ENCODE assay signal across 1 cellular context in the genomic region with DNA sequence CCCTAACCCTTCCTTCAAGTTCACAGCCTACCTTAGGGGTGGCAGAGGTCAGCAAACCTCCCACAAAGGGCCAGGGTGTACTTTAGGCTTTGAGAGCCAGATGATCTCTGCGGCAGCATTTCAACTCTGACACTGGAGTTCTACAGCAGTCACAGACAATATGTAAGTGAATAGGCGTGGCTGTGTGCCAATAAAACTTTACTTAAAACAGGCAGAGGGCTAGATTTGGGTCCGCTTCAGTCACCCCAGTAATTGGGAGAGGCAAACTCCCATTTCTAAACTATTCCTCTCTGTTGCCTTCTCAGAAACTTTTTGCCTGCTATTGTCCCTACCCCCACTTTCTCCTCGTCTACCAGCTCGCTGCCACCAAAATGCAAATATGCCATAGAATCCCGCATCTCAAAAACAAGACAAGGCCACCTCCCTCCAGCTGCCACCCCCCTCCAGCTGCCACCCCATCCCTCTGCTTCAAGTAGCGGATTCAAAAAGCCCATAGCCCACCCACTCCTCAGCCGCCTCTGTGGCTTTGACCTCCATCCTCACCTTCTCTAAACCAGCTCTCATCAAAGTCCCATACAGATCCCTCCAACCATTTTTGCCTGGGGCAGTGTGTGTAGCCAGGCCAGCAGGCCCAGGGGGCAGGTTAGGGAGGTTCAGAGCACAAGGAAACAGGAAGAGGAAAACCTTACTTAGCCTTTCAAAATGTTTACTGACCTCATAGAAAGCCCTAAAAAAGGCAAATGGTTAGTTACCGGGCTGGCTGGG.
TF ChIP-seq lines count a peak whose summit lies in the region.

No MANE protein-coding gene starts in this region.

TF ChIP-seq in HepG2, 621 proteins besides CTCF, POLR2A, EP300 and RAD21 (continued from another document and continues in another):
- TF ChIP-seq, protein P1, sequence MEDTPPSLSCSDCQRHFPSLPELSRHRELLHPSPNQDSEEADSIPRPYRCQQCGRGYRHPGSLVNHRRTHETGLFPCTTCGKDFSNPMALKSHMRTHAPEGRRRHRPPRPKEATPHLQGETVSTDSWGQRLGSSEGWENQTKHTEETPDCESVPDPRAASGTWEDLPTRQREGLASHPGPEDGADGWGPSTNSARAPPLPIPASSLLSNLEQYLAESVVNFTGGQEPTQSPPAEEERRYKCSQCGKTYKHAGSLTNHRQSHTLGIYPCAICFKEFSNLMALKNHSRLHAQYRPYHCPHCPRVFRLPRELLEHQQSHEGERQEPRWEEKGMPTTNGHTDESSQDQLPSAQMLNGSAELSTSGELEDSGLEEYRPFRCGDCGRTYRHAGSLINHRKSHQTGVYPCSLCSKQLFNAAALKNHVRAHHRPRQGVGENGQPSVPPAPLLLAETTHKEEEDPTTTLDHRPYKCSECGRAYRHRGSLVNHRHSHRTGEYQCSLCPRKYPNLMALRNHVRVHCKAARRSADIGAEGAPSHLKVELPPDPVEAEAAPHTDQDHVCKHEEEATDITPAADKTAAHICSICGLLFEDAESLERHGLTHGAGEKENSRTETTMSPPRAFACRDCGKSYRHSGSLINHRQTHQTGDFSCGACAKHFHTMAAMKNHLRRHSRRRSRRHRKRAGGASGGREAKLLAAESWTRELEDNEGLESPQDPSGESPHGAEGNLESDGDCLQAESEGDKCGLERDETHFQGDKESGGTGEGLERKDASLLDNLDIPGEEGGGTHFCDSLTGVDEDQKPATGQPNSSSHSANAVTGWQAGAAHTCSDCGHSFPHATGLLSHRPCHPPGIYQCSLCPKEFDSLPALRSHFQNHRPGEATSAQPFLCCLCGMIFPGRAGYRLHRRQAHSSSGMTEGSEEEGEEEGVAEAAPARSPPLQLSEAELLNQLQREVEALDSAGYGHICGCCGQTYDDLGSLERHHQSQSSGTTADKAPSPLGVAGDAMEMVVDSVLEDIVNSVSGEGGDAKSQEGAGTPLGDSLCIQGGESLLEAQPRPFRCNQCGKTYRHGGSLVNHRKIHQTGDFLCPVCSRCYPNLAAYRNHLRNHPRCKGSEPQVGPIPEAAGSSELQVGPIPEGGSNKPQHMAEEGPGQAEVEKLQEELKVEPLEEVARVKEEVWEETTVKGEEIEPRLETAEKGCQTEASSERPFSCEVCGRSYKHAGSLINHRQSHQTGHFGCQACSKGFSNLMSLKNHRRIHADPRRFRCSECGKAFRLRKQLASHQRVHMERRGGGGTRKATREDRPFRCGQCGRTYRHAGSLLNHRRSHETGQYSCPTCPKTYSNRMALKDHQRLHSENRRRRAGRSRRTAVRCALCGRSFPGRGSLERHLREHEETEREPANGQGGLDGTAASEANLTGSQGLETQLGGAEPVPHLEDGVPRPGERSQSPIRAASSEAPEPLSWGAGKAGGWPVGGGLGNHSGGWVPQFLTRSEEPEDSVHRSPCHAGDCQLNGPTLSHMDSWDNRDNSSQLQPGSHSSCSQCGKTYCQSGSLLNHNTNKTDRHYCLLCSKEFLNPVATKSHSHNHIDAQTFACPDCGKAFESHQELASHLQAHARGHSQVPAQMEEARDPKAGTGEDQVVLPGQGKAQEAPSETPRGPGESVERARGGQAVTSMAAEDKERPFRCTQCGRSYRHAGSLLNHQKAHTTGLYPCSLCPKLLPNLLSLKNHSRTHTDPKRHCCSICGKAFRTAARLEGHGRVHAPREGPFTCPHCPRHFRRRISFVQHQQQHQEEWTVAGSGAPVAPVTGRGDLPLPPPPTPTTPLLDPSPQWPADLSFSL (CRISPR knock-in tag; IDR thresholded peaks at IDR 0.05), result no peak
- TF ChIP-seq, protein P2, sequence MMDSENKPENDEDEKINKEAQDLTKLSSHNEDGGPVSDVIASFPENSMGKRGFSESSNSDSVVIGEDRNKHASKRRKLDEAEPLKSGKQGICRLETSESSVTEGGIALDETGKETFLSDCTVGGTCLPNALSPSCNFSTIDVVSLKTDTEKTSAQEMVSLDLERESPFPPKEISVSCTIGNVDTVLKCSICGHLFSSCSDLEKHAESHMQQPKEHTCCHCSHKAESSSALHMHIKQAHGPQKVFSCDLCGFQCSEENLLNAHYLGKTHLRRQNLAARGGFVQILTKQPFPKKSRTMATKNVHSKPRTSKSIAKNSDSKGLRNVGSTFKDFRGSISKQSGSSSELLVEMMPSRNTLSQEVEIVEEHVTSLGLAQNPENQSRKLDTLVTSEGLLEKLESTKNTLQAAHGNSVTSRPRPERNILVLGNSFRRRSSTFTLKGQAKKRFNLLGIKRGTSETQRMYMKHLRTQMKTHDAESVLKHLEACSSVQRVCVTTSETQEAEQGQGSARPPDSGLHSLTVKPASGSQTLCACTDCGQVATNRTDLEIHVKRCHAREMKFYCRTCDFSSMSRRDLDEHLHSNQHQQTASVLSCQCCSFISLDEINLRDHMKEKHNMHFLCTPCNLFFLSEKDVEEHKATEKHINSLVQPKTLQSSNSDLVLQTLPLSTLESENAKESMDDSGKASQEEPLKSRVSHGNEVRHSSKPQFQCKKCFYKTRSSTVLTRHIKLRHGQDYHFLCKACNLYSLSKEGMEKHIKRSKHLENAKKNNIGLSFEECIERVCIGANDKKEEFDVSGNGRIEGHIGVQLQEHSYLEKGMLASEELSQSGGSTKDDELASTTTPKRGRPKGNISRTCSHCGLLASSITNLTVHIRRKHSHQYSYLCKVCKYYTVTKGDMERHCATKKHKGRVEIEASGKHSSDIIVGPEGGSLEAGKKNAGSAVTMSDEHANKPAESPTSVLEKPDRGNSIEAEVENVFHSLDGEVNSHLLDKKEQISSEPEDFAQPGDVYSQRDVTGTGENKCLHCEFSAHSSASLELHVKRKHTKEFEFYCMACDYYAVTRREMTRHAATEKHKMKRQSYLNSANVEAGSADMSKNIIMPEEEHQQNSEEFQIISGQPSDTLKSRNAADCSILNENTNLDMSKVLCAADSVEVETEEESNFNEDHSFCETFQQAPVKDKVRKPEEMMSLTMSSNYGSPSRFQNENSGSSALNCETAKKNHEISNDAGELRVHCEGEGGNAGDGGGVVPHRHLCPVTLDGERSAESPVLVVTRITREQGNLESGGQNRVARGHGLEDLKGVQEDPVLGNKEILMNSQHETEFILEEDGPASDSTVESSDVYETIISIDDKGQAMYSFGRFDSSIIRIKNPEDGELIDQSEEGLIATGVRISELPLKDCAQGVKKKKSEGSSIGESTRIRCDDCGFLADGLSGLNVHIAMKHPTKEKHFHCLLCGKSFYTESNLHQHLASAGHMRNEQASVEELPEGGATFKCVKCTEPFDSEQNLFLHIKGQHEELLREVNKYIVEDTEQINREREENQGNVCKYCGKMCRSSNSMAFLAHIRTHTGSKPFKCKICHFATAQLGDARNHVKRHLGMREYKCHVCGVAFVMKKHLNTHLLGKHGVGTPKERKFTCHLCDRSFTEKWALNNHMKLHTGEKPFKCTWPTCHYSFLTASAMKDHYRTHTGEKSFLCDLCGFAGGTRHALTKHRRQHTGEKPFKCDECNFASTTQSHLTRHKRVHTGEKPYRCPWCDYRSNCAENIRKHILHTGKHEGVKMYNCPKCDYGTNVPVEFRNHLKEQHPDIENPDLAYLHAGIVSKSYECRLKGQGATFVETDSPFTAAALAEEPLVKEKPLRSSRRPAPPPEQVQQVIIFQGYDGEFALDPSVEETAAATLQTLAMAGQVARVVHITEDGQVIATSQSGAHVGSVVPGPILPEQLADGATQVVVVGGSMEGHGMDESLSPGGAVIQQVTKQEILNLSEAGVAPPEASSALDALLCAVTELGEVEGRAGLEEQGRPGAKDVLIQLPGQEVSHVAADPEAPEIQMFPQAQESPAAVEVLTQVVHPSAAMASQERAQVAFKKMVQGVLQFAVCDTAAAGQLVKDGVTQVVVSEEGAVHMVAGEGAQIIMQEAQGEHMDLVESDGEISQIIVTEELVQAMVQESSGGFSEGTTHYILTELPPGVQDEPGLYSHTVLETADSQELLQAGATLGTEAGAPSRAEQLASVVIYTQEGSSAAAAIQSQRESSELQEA (CRISPR knock-in tag; IDR thresholded peaks at IDR 0.05; ENCODE audit: not compliant biosample characterization), result peak; percentile 31
- TF ChIP-seq ZKSCAN8 (CRISPR knock-in tag; IDR thresholded peaks at IDR 0.05; ENCODE audit: borderline replicate concordance) (no peak), NR2F2 (IDR thresholded peaks at IDR 0.05; ENCODE audit: borderline replicate concordance, low read depth) (peak; percentile 7; the same call in 1 of the 2 replicates), CBX5 (CRISPR knock-in tag; IDR thresholded peaks at IDR 0.05; ENCODE audit: borderline replicate concordance) (no peak), ZNF773 (CRISPR knock-in tag; IDR thresholded peaks at IDR 0.05; ENCODE audit: borderline replicate concordance) (no peak), LCORL (IDR thresholded peaks at IDR 0.05) (no peak), LCORL (CRISPR knock-in tag; IDR thresholded peaks at IDR 0.05) (peak; percentile 14; the same call in 1 of the 2 replicates), SNAPC2 (CRISPR knock-in tag; IDR thresholded peaks at IDR 0.05) (0 out of 2 replicates have a peak, but pooled peaks have one; percentile 29), SAP130 (CRISPR knock-in tag; IDR thresholded peaks at IDR 0.05; ENCODE audit: low read depth) (peak; percentile 20; the same call in 1 of the 2 replicates), ZNF251 (CRISPR knock-in tag; IDR thresholded peaks at IDR 0.05) (no peak)
- TF ChIP-seq, protein P3, sequence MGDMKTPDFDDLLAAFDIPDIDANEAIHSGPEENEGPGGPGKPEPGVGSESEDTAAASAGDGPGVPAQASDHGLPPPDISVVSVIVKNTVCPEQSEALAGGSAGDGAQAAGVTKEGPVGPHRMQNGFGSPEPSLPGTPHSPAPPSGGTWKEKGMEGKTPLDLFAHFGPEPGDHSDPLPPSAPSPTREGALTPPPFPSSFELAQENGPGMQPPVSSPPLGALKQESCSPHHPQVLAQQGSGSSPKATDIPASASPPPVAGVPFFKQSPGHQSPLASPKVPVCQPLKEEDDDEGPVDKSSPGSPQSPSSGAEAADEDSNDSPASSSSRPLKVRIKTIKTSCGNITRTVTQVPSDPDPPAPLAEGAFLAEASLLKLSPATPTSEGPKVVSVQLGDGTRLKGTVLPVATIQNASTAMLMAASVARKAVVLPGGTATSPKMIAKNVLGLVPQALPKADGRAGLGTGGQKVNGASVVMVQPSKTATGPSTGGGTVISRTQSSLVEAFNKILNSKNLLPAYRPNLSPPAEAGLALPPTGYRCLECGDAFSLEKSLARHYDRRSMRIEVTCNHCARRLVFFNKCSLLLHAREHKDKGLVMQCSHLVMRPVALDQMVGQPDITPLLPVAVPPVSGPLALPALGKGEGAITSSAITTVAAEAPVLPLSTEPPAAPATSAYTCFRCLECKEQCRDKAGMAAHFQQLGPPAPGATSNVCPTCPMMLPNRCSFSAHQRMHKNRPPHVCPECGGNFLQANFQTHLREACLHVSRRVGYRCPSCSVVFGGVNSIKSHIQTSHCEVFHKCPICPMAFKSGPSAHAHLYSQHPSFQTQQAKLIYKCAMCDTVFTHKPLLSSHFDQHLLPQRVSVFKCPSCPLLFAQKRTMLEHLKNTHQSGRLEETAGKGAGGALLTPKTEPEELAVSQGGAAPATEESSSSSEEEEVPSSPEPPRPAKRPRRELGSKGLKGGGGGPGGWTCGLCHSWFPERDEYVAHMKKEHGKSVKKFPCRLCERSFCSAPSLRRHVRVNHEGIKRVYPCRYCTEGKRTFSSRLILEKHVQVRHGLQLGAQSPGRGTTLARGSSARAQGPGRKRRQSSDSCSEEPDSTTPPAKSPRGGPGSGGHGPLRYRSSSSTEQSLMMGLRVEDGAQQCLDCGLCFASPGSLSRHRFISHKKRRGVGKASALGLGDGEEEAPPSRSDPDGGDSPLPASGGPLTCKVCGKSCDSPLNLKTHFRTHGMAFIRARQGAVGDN (CRISPR knock-in tag; IDR thresholded peaks at IDR 0.05), result 0 out of 2 replicates have a peak, but pooled peaks have one; percentile 21
- TF ChIP-seq, protein P4, sequence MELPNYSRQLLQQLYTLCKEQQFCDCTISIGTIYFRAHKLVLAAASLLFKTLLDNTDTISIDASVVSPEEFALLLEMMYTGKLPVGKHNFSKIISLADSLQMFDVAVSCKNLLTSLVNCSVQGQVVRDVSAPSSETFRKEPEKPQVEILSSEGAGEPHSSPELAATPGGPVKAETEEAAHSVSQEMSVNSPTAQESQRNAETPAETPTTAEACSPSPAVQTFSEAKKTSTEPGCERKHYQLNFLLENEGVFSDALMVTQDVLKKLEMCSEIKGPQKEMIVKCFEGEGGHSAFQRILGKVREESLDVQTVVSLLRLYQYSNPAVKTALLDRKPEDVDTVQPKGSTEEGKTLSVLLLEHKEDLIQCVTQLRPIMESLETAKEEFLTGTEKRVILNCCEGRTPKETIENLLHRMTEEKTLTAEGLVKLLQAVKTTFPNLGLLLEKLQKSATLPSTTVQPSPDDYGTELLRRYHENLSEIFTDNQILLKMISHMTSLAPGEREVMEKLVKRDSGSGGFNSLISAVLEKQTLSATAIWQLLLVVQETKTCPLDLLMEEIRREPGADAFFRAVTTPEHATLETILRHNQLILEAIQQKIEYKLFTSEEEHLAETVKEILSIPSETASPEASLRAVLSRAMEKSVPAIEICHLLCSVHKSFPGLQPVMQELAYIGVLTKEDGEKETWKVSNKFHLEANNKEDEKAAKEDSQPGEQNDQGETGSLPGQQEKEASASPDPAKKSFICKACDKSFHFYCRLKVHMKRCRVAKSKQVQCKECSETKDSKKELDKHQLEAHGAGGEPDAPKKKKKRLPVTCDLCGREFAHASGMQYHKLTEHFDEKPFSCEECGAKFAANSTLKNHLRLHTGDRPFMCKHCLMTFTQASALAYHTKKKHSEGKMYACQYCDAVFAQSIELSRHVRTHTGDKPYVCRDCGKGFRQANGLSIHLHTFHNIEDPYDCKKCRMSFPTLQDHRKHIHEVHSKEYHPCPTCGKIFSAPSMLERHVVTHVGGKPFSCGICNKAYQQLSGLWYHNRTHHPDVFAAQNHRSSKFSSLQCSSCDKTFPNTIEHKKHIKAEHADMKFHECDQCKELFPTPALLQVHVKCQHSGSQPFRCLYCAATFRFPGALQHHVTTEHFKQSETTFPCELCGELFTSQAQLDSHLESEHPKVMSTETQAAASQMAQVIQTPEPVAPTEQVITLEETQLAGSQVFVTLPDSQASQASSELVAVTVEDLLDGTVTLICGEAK (IDR thresholded peaks at IDR 0.05), result peak; percentile 88
- TF ChIP-seq, protein P4 (CRISPR knock-in tag; IDR thresholded peaks at IDR 0.05), result peak; percentile 99
